8 cellular contexts compared by ENCODE assay signal in genomic region chr19:44653977-44654784, GRCh38. TPM values are rescaled to one million over a fixed set of nuclear protein-coding genes. Genes with fewer than 3 reads are reported as not detected.
DNase-seq lines count a peak whose midpoint lies in the region; ATAC-seq and TF ChIP-seq lines count a peak whose summit lies in the region.

No MANE protein-coding gene starts in this region.

- H3K4me1 ChIP-seq in fibroblast of lung (ENCODE audit: control insufficient read depth, extremely low read depth, insufficient read depth, low read length), result no peaks in the 10 kb centered on the region
- peaks cover 0 to 10% (median 2%) of the 10 kb centered on the region in 4 donors for H3K4me1 ChIP-seq in upper lobe of left lung

- no peak for TF ChIP-seq POLR2A in upper lobe of left lung (IDR thresholded peaks at IDR 0.05)

- H3K27me3 ChIP-seq in H7 (ENCODE audit: control insufficient read depth, insufficient read depth, low read length) (no peaks in the 10 kb centered on the region), fibroblast of lung (ENCODE audit: control insufficient read depth, insufficient read depth, low read length) (no peaks in the 10 kb centered on the region), upper lobe of left lung (no peaks in the 10 kb centered on the region)

- no peak for TF ChIP-seq EP300 in upper lobe of left lung (IDR thresholded peaks at IDR 0.05)

- ATAC-seq in upper lobe of left lung (ENCODE audit: low FRiP score in 2 of 2) (peak; percentile 81 to 83), HG02852 (IDR thresholded peaks at IDR 0.05; ENCODE audit: unreplicated experiment) (no peak)

- no peak overlapping the region for H3K27ac ChIP-seq in fibroblast of lung (ENCODE audit: insufficient read depth, low read length)
- H3K27ac ChIP-seq in upper lobe of left lung, result peak overlapping the region in 1 of 4 donors; percentile 52

- H4K20me1 ChIP-seq in fibroblast of lung (ENCODE audit: control insufficient read depth, extremely low read depth, insufficient read depth, low read length), result no peaks in the 10 kb centered on the region

- TF ChIP-seq CTCF in GM10266 (IDR thresholded peaks at IDR 0.05; ENCODE audit: control insufficient read depth, insufficient read depth, low read depth, missing control alignments) (peak; percentile 90), fibroblast of lung (conservative IDR thresholded peaks at IDR 0.05 in 1 of 2, IDR thresholded peaks at IDR 0.05 in 1 of 2; ENCODE audit: low read depth in 1 of 2, low read length in 2 of 2) (peak; percentile 27 to 49), osteocyte (IDR thresholded peaks at IDR 0.05) (peak; percentile 57), upper lobe of left lung (IDR thresholded peaks at IDR 0.05) (peak; percentile 59 to 81 (median 72))

- H3K36me3 ChIP-seq in H7 (replicated peaks; ENCODE audit: control insufficient read depth, insufficient read depth, low read length), result peaks cover 43% of the 10 kb centered on the region
- H3K36me3 ChIP-seq in fibroblast of lung (ENCODE audit: control insufficient read depth, insufficient read depth, low read length), result peaks cover 48% of the 10 kb centered on the region
- peaks cover 22 to 93% (median 63%) of the 10 kb centered on the region in 4 donors for H3K36me3 ChIP-seq in upper lobe of left lung

- no peak overlapping the region for H3K9ac ChIP-seq in fibroblast of lung (ENCODE audit: insufficient read depth, low read length)

- H3K9me3 Mint-ChIP-seq in osteocyte (ENCODE audit: unreplicated experiment), result no peaks in the 10 kb centered on the region

- no peaks in the 10 kb centered on the region for H3K27me3 Mint-ChIP-seq in osteocyte (ENCODE audit: unreplicated experiment)

- no peak overlapping the region for H3K4me3 Mint-ChIP-seq in osteocyte (ENCODE audit: unreplicated experiment)

- H3K36me3 Mint-ChIP-seq in osteocyte (ENCODE audit: unreplicated experiment), result peaks cover 38% of the 10 kb centered on the region

- 38 to 40% methylated on average over 13 to 16 of the region's 16 CpGs for WGBS in upper lobe of left lung, 2 donors

- H3K27ac Mint-ChIP-seq in osteocyte (ENCODE audit: unreplicated experiment), result peak overlapping the region; percentile 65

- H2AFZ ChIP-seq in fibroblast of lung (ENCODE audit: low read length), result no peak overlapping the region

- peaks cover 7% of the 10 kb centered on the region for H3K4me1 Mint-ChIP-seq in osteocyte (ENCODE audit: unreplicated experiment)

- H3K4me3 ChIP-seq in H7 (ENCODE audit: insufficient read depth, low read depth, low read length), result no peak overlapping the region
- H3K4me3 ChIP-seq in fibroblast of lung (replicated peaks in 1 of 4; ENCODE audit: control extremely low read depth in 1 of 4, insufficient read depth in 1 of 4, low read depth in 3 of 4, low read length in 4 of 4), result no peak overlapping the region
- H3K4me3 ChIP-seq in upper lobe of left lung, result no peak overlapping the region

- H3K4me2 ChIP-seq in fibroblast of lung (ENCODE audit: extremely low read depth, insufficient read depth, low read length), result no peak overlapping the region

- peaks cover 26% of the 10 kb centered on the region for H3K79me2 ChIP-seq in fibroblast of lung (ENCODE audit: control insufficient read depth, insufficient read depth, low read length)

- H3K9me3 ChIP-seq in fibroblast of lung (ENCODE audit: control insufficient read depth, insufficient read depth, low read depth, low read length) (no peaks in the 10 kb centered on the region), upper lobe of left lung (no peaks in the 10 kb centered on the region)

- DNase-seq in GM10266 (ENCODE audit: extremely low spot score) (peak; percentile 85), H7 (peak; percentile 63), NCI-H226 (peak; percentile 48), fibroblast of lung (ENCODE audit: low read depth in 2 of 2) (peak; percentile 32 to 55), osteocyte (ENCODE audit: extremely low spot score, unreplicated experiment) (no peak), upper lobe of left lung (peak in 1 of 2 donors; percentile 91)
- peak; percentile 81 for DNase-seq in activated CD8-positive, alpha-beta memory T cell treated with anti-CD3 and anti-CD28 coated beads, Interleukin-2, amount 50 U/mL, for 48 hours

RNA-seq across cellular contexts. Expression of gene PVR, which starts 10.5 kb away (rescaled TPM):
- 42.3 and 49.0 TPM in 2 replicates for total RNA-seq in H7 (2014; rRNA removed; shearing (Covaris generic))
- 98.1 and 229 TPM in 2 replicates for total RNA-seq in fibroblast of lung
- polyA plus RNA-seq in fibroblast of lung, result 167 and 230 TPM in 2 replicates
- polyA plus RNA-seq in fibroblast of lung (2012), result 120 and 175 TPM in 2 replicates
- 229 and 330 TPM in 2 replicates for polyA minus RNA-seq in fibroblast of lung (ENCODE audit: low replicate concordance)
- total RNA-seq in osteocyte, result 29.2 and 31.4 TPM in 2 replicates
- 10 to 100 TPM; 40.5 to 89.7 (median 44.2) TPM for total RNA-seq in upper lobe of left lung

RNA-seq across cellular contexts. Expression of gene CEACAM19, which starts 17.1 kb away (rescaled TPM):
- total RNA-seq in H7 (2014; rRNA removed; shearing (Covaris generic)), result 0.17 and 1.1 TPM in 2 replicates
- 3.1 and 7.8 TPM in 2 replicates for total RNA-seq in fibroblast of lung
- polyA plus RNA-seq in fibroblast of lung, result 7.7 and 9.9 TPM in 2 replicates
- 13.4 and 17.4 TPM in 2 replicates for polyA plus RNA-seq in fibroblast of lung (2012)
- 9.1 and 12.4 TPM in 2 replicates for polyA minus RNA-seq in fibroblast of lung (ENCODE audit: low replicate concordance)
- 6.3 and 7.4 TPM in 2 replicates for total RNA-seq in osteocyte
- 10 to 100 TPM in 2 of 6 donors, 1 to 10 TPM in 4; 2.8 to 13.6 (median 7.2) TPM for total RNA-seq in upper lobe of left lung

RNA-seq across cellular contexts. Expression of gene IGSF23, which starts 40.8 kb away (rescaled TPM):
- not detected in 2 replicates for total RNA-seq in H7 (2014; rRNA removed; shearing (Covaris generic))
- total RNA-seq in fibroblast of lung, result 0.26 and 0.33 TPM in 2 replicates
- polyA plus RNA-seq in fibroblast of lung, result 0.53 and 1.3 TPM in 2 replicates
- 0.92 and 3.0 TPM in 2 replicates for polyA plus RNA-seq in fibroblast of lung (2012)
- not detected in 2 replicates for polyA minus RNA-seq in fibroblast of lung (ENCODE audit: low replicate concordance)
- total RNA-seq in osteocyte, result not detected in 2 replicates
- not detected for total RNA-seq in upper lobe of left lung

RNA-seq across cellular contexts. Expression of gene CEACAM16, which starts 44.8 kb away (rescaled TPM):
- total RNA-seq in H7 (2014; rRNA removed; shearing (Covaris generic)), result not detected in 2 replicates
- total RNA-seq in fibroblast of lung, result under 0.01 TPM in 1 of 2 replicates, not detected in the other
- not detected in 2 replicates for polyA plus RNA-seq in fibroblast of lung
- not detected in 2 replicates for polyA plus RNA-seq in fibroblast of lung (2012)
- not detected in 2 replicates for polyA minus RNA-seq in fibroblast of lung (ENCODE audit: low replicate concordance)
- total RNA-seq in osteocyte, result not detected in 2 replicates
- total RNA-seq in upper lobe of left lung, result not detected

Comparison
In these comparisons a context has a peak if more than half of its experiments do, and no peak if none do; other contexts are left out.
1. CTCF ChIP-seq: peak in every context shown above with its lines; median percentile 90 in GM10266; 72 in upper lobe of left lung; 57 in osteocyte; 38 in fibroblast of lung.